8 cellular contexts compared by ENCODE assay signal in genomic region chr13:60163525-60164471, GRCh38. TPM values are rescaled to one million over a fixed set of nuclear protein-coding genes. Genes with fewer than 3 reads are reported as not detected.
DNase-seq lines count a peak whose midpoint lies in the region; ATAC-seq, FAIRE-seq and TF ChIP-seq lines count a peak whose summit lies in the region.

Gene DIAPH3, minus strand, starts transcription at chr13:60163928. Its CDS starts 162 bp downstream, at chr13:60163766.

- no peak for TF ChIP-seq CTCF in BE2C (IDR thresholded peaks at IDR 0.05; ENCODE audit: low read depth, low read length)

- H3K4me3 ChIP-seq in BE2C (ENCODE audit: low read depth, low read length): peak within 1 kb of the TSS; percentile 87

- FAIRE-seq in GM19239 (lab: Jason Lieb, UNC): peak; percentile 97

- no peaks in the 10 kb centered on the region for H3K9me3 ChIP-seq in BE2C

- H3K4me1 ChIP-seq in BE2C: no peaks in the 10 kb centered on the region; the same call in 1 of the 2 replicates

- H3K36me3 ChIP-seq in BE2C: no peaks in the 10 kb centered on the region; the same call in 1 of the 2 replicates

- no peaks in the 10 kb centered on the region for H3K27me3 ChIP-seq in BE2C

- peak within 1 kb of the TSS; percentile 88 for H3K27ac ChIP-seq in cingulate gyrus (ENCODE audit: low read depth, low read length)

- peak; percentile 100 for ATAC-seq in HG03457 (IDR thresholded peaks at IDR 0.05; ENCODE audit: unreplicated experiment)

- DNase-seq in BE2C (peak; percentile 98), GM19239 (ENCODE audit: insufficient read length, low spot score) (peak; percentile 83), NCI-H524 treated with DMSO at 0.1 percent for 48 hours (lab: John Stamatoyannopoulos, UW) (peak; percentile 71), kidney tubule cell (ENCODE audit: low spot score) (peak; percentile 97)
- DNase-seq in activated CD4-positive, alpha-beta T cell treated with anti-CD3 and anti-CD28 coated beads for 4 hours: peak; percentile 90 to 92
- peak; percentile 78 to 91 (median 88) for DNase-seq in stimulated activated CD4-positive, alpha-beta T cell treated with anti-CD3 and anti-CD28 coated beads, Interleukin-1b, Interleukin-23, amount 100 ng/mL, for 24 hours (ENCODE audit: low read depth in 4 of 4, low spot score in 1 of 4)

RNA-seq across cellular contexts. Expression of gene DIAPH3, which starts in this region (rescaled TPM):
- polyA plus RNA-seq in BE2C (2012; ENCODE audit: insufficient read depth, insufficient read length, low read depth): 4.3 TPM

Comparison
In these comparisons a context has a peak if more than half of its experiments do, and no peak if none do; other contexts are left out.
1. Peak in every context shown above with its lines: DNase-seq, ATAC-seq, H3K4me3 ChIP-seq and H3K27ac ChIP-seq.